Comparison of ENCODE assay signal across 11 cellular contexts in the genomic region with DNA sequence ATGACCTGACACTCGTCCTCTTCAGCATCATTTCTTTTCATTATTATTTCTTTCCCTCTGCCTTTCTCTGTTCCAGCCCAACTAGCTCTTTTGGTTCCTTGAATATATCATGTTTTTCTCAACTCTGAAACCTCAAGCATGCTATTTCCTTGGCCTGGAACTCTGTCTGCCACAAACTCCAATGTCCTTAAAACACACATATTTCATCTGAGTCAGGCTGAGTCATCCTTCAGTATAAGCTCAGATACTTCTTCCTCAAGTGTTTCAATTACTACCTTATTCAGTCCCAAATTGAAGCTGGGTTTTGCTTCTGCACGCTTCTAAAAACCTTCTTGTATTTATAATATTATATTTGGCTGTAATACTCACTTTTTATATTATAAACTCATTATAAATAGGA.
A peak's percentile ranks its signal among the peaks of the same experiment; 100 is the strongest.
DNase-seq lines count a peak whose midpoint lies in the region; ATAC-seq, FAIRE-seq and TF ChIP-seq lines count a peak whose summit lies in the region.
"Had no signal": no experiment of that assay in that cellular context is flagged by ENCODE, and none has a peak within 500 bp of the region (broad histone marks: within the 10 kb centered on the region; RNA-seq: fewer than 3 reads in every experiment).

No MANE protein-coding gene starts in this region.

- peak; percentile 93 for FAIRE-seq in H54 (lab: Jason Lieb, UNC)

- DNase-seq in H54 (ENCODE audit: insufficient read length, low spot score) (no peak), RWPE1 (ENCODE audit: low spot score) (peak; percentile 11), fibroblast of villous mesenchyme (ENCODE audit: low read depth) (peak; percentile 86), smooth muscle cell (lab: John Stamatoyannopoulos, UW; ENCODE audit: unreplicated experiment) (no peak), retina (no peak), NCI-H510A treated with DMSO at 0.1 percent for 48 hours (lab: John Stamatoyannopoulos, UW) (no peak)
- no peak for DNase-seq in stimulated activated CD4-positive, alpha-beta T cell treated with anti-CD3 and anti-CD28 coated beads, Interleukin-1b, Interleukin-23, amount 100 ng/mL, for 48 hours
- DNase-seq: activated CD4-positive, alpha-beta memory T cell treated with anti-CD3 and anti-CD28 coated beads, Interleukin-2, amount 10 ng/mL, durations not matched to agents 7 days and 5 days; NCI-H1694; nucleus accumbens had no signal

- no peak overlapping the region for H3K9ac ChIP-seq in smooth muscle cell (ENCODE audit: low read depth)

- H3K79me2 ChIP-seq in smooth muscle cell (ENCODE audit: low read depth), result no peaks in the 10 kb centered on the region

- H3K9me3 ChIP-seq in smooth muscle cell (replicated peaks; ENCODE audit: low read depth), result no peaks in the 10 kb centered on the region

- no peak for TF ChIP-seq POLR2A in H54 (IDR thresholded peaks at IDR 0.05; ENCODE audit: low read depth, low read length)

- POLR2A ChIA-PET in RWPE1 (lab: Yijun Ruan, JAX; ENCODE audit: low non-redundant PET), result no interaction called here

- 20% methylated on average over 2 of the region's 2 CpGs for WGBS in smooth muscle cell (ENCODE audit: low lambda C conversion rate)

- H3K36me3 ChIP-seq in smooth muscle cell (ENCODE audit: low read depth), result no peaks in the 10 kb centered on the region

- H3K4me1 ChIP-seq in smooth muscle cell (ENCODE audit: low read depth), result peaks cover 5% of the 10 kb centered on the region

- H3K4me3 ChIP-seq in fibroblast of villous mesenchyme (ENCODE audit: low read depth, low read length) (no peak overlapping the region), smooth muscle cell (no peak overlapping the region)

- CTCF ChIA-PET in RWPE1 (lab: Yijun Ruan, JAX), result interaction anchor here (0.6 kb wide), 1 partner anchor 9 kb away, joined by 3 read pairs; no protein-coding TSS in a partner anchor

- ATAC-seq in GM21447 (IDR thresholded peaks at IDR 0.05; ENCODE audit: unreplicated experiment), result no peak

- H3K27ac ChIP-seq in RWPE1, result no peak overlapping the region
- H3K27ac ChIP-seq in smooth muscle cell (ENCODE audit: low read depth), result peak overlapping the region; percentile 74

- H4K20me1 ChIP-seq in smooth muscle cell (ENCODE audit: low read depth), result no peaks in the 10 kb centered on the region

- no peaks in the 10 kb centered on the region for H3K27me3 ChIP-seq in smooth muscle cell (ENCODE audit: low read depth)

- H3K4me2 ChIP-seq in smooth muscle cell, result peak overlapping the region; percentile 81

- peaks cover 25% of the 10 kb centered on the region for H3F3A ChIP-seq in smooth muscle cell (ENCODE audit: low read depth)

- H2AFZ ChIP-seq in smooth muscle cell (ENCODE audit: low read depth), result peak overlapping the region; percentile 2

- no peak for TF ChIP-seq CTCF in RWPE1 (conservative IDR thresholded peaks at IDR 0.05; ENCODE audit: low read depth)
- TF ChIP-seq CTCF in fibroblast of villous mesenchyme (IDR thresholded peaks at IDR 0.05; ENCODE audit: insufficient read depth, low read depth, low read length), result no peak
- no peak for TF ChIP-seq CTCF in smooth muscle cell (IDR thresholded peaks at IDR 0.05; ENCODE audit: borderline replicate concordance, insufficient read depth, poor library complexity, severe bottlenecking)

Comparison
In these comparisons a context has a peak if more than half of its experiments do, and no peak if none do; other contexts are left out.
1. DNase-seq: peak in RWPE1 (single experiment) and fibroblast of villous mesenchyme (single experiment); none in H54 (single experiment), smooth muscle cell (single experiment), retina (single experiment), NCI-H510A treated with DMSO at 0.1 percent for 48 hours (single experiment) and stimulated activated CD4-positive, alpha-beta T cell treated with anti-CD3 and anti-CD28 coated beads, Interleukin-1b, Interleukin-23, amount 100 ng/mL, for 48 hours (single experiment).